In the genomic region with DNA sequence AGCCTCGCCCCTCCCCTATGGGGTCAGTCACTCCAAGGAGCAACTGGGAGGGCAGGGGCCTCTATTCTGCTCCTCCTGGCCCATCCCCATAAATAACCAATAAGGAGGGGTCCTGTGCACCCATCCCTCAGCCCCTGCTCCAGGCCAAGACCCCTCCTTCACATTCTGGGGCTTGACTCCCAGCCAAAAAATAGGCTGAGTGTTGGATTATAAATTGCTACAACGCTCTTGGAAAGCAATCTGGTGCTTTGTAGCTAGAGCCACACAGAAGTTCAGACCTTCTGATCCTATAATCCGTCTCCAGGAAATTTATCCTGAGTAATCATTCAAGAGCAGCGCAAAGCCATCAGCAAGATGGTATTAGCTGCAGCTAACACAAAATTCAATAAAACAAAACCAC, we compare ENCODE assay signal across 16 cellular contexts. TPM values are rescaled to one million over a fixed set of nuclear protein-coding genes. Genes with fewer than 3 reads are reported as not detected.
DNase-seq lines count a peak whose midpoint lies in the region; ATAC-seq and TF ChIP-seq lines count a peak whose summit lies in the region.
"Had no signal": no experiment of that assay in that cellular context is flagged by ENCODE, and none has a peak within 500 bp of the region (broad histone marks: within the 10 kb centered on the region; RNA-seq: fewer than 3 reads in every experiment).

No MANE protein-coding gene starts in this region.

- no peak overlapping the region for H3K4me3 ChIP-seq in smooth muscle cell

- H3K9ac ChIP-seq in smooth muscle cell (ENCODE audit: low read depth): no peak overlapping the region

- H3K4me2 ChIP-seq in smooth muscle cell: peak overlapping the region; percentile 17

- ATAC-seq in GM18502 (IDR thresholded peaks at IDR 0.05; ENCODE audit: poor library complexity, unreplicated experiment): no peak
- no peak for ATAC-seq in HG02852 (IDR thresholded peaks at IDR 0.05; ENCODE audit: unreplicated experiment)

- no peak for TF ChIP-seq CTCF in smooth muscle cell (IDR thresholded peaks at IDR 0.05; ENCODE audit: borderline replicate concordance, insufficient read depth, poor library complexity, severe bottlenecking)

- peaks cover 5% of the 10 kb centered on the region for H4K20me1 ChIP-seq in smooth muscle cell (ENCODE audit: low read depth)

- no peaks in the 10 kb centered on the region for H3K79me2 ChIP-seq in smooth muscle cell (ENCODE audit: low read depth)

- DNase-seq in D341Med (ENCODE audit: low spot score) (peak; percentile 80), NCI-H524 (lab: John Stamatoyannopoulos, UW) (peak; percentile 72 to 93), smooth muscle cell (lab: John Stamatoyannopoulos, UW; ENCODE audit: unreplicated experiment) (no peak), SIG-M5 (lab: John Stamatoyannopoulos, UW) (no peak), NCI-H1436 (lab: John Stamatoyannopoulos, UW) (no peak)
- DNase-seq: BE2C; CD8-positive, alpha-beta memory T cell; DMS79; HCEC 1CT; IMR-90; KBM-7 had no signal

- peaks cover 55% of the 10 kb centered on the region for H3K27me3 ChIP-seq in smooth muscle cell (ENCODE audit: low read depth)
- H3K27me3 ChIP-seq: BE2C had no signal

- peaks cover 8% of the 10 kb centered on the region for H3K4me1 ChIP-seq in smooth muscle cell (ENCODE audit: low read depth)
- H3K4me1 ChIP-seq: BE2C had no signal

- no peaks in the 10 kb centered on the region for H3K36me3 ChIP-seq in smooth muscle cell (ENCODE audit: low read depth)
- H3K36me3 ChIP-seq: BE2C had no signal

- 41% methylated on average over 4 of the region's 4 CpGs for WGBS in smooth muscle cell (ENCODE audit: low lambda C conversion rate)

- H3K27ac ChIP-seq in angular gyrus (ENCODE audit: low read depth, low read length) (peak overlapping the region; percentile 19), smooth muscle cell (ENCODE audit: low read depth) (no peak overlapping the region)

- no peak overlapping the region for H2AFZ ChIP-seq in smooth muscle cell (ENCODE audit: low read depth)

- peaks cover 6% of the 10 kb centered on the region for H3F3A ChIP-seq in smooth muscle cell (ENCODE audit: low read depth)

- no peaks in the 10 kb centered on the region for H3K9me3 ChIP-seq in smooth muscle cell (replicated peaks; ENCODE audit: low read depth)
- H3K9me3 ChIP-seq: BE2C had no signal

RNA-seq across cellular contexts. Expression of gene ABCC8, which starts 42.5 kb away (rescaled TPM):
- not detected in 2 replicates for total RNA-seq in smooth muscle cell
- not detected in 2 replicates for polyA plus RNA-seq in smooth muscle cell
- total RNA-seq: CD8-positive, alpha-beta memory T cell; H4; IMR-90 had no signal
- polyA plus RNA-seq: AG04450; CD8-positive, alpha-beta memory T cell; IMR-90 had no signal

RNA-seq across cellular contexts. Expression of gene KCNJ11, which starts 45.6 kb away (rescaled TPM):
- total RNA-seq in smooth muscle cell: 0.22 TPM in 1 of 2 replicates, not detected in the other
- not detected in 2 replicates for polyA plus RNA-seq in smooth muscle cell
- total RNA-seq: IMR-90 had no signal
- polyA plus RNA-seq: AG04450, IMR-90 had no signal

Comparison
In these comparisons a context has a peak if more than half of its experiments do, and no peak if none do; other contexts are left out.
1. DNase-seq: peak in D341Med (single experiment) and NCI-H524 (2 of 2); none in smooth muscle cell (single experiment), SIG-M5 (single experiment) and NCI-H1436 (single experiment).